In the genomic region with DNA sequence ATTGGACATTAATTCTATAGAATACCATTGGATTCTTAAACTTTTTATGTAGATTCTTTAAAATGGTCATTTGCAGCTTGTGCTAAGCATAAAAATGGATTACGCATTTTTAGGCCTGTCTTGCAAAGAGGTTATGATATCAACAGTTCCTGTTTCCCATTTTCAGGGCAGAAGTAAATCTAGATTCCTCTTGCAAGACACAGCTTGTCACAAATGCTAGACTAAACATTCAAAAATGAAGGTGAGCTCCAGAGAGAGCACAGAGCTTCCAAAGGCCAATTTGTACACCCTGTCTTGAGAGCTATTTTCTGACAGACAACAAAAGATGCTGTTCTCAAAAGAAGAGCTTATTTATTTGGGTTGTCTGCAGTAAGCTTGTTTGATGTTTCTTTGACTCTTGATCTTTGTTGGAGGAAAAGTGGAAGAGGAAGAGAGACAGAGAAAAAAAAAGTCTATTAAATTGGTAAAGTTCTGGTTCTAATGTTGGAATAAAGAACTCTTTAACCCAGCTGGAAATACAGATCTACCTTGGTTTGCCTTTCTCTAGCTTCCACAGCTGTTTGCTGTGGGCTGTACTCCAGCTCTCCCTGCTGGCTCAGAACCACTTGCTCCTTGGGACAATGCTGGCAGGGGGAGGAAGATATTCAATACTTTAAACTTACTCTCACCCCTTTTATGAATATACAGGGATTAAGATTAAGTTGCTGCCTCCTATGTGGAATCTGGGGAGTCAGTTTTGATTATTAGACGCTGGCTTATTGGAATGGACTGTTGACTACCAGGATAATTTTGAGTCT, we compare ENCODE assay signal across 16 cellular contexts.
DNase-seq lines count a peak whose midpoint lies in the region; ATAC-seq and TF ChIP-seq lines count a peak whose summit lies in the region.
"Had no signal": no experiment of that assay in that cellular context is flagged by ENCODE, and none has a peak within 500 bp of the region (broad histone marks: within the 10 kb centered on the region; RNA-seq: fewer than 3 reads in every experiment).

No MANE protein-coding gene starts in this region.

- TF ChIP-seq CTCF in astrocyte of the cerebellum (IDR thresholded peaks at IDR 0.05; ENCODE audit: low read depth, low read length, missing control alignments) (peak; percentile 11), fibroblast of villous mesenchyme (IDR thresholded peaks at IDR 0.05; ENCODE audit: insufficient read depth, low read depth, low read length) (peak; percentile 6), gastrocnemius medialis (IDR thresholded peaks at IDR 0.05 in 4 of 5, conservative IDR thresholded peaks at IDR 0.05 in 1 of 5) (no peak), CD14-positive monocyte (IDR thresholded peaks at IDR 0.05) (no peak)

- H3K27ac ChIP-seq in gastrocnemius medialis = no peak overlapping the region
- H3K27ac ChIP-seq: PC-9, vagina had no signal

- H3K27ac Mint-ChIP-seq in CD14-positive monocyte = no peak overlapping the region

- H3K36me3 Mint-ChIP-seq in CD14-positive monocyte = no peaks in the 10 kb centered on the region

- in situ Hi-C loops in astrocyte of the cerebellum (cut with HindIII; ENCODE audit: low sequenced_read_pairs) (no loop called here), gastrocnemius medialis (cut with MboI; ENCODE audit: low sequenced_read_pairs in 4 of 4) (no loop called here)

- TF ChIP-seq POLR2A in gastrocnemius medialis (IDR thresholded peaks at IDR 0.05) = no peak

- H3K4me3 ChIP-seq in astrocyte of the cerebellum (ENCODE audit: low read depth, low read length) (no peak overlapping the region), fibroblast of villous mesenchyme (ENCODE audit: low read depth, low read length) (no peak overlapping the region), gastrocnemius medialis (no peak overlapping the region)
- H3K4me3 ChIP-seq: lung, PC-9, vagina had no signal

- H3K27me3 Mint-ChIP-seq in CD14-positive monocyte (ENCODE audit: low read depth in 3 of 3) = no peaks in the 10 kb centered on the region

- H3K4me1 Mint-ChIP-seq in CD14-positive monocyte = no peaks in the 10 kb centered on the region

- peaks cover 0 to 3% (median 0%) of the 10 kb centered on the region in 7 donors for H3K9me3 Mint-ChIP-seq in CD14-positive monocyte

- no peaks in the 10 kb centered on the region for H3K9me3 ChIP-seq in gastrocnemius medialis
- H3K9me3 ChIP-seq: vagina had no signal

- intact Hi-C loops in gastrocnemius medialis (cut with DNase I; ENCODE audit: low total_unique reads) = loop anchor here (10.0 kb wide), 1 partner anchor 305 kb away; no protein-coding TSS in a partner anchor
- intact Hi-C loops in CD14-positive monocyte (cut with micrococcal nuclease) = no loop called here

- peaks cover 13% of the 10 kb centered on the region in 2 donors for H3K4me1 ChIP-seq in gastrocnemius medialis
- H3K4me1 ChIP-seq: vagina had no signal

- ATAC-seq in gastrocnemius medialis (peak; percentile 76 to 83), GM18511 (IDR thresholded peaks at IDR 0.05; ENCODE audit: unreplicated experiment) (no peak)
- ATAC-seq: activated CD4-positive, CD25-positive, alpha-beta regulatory T cell treated with anti-CD3 and anti-CD28 coated beads, Interleukin-2, amount 50 U/mL, for 24 hours had no signal

- H3K36me3 ChIP-seq in gastrocnemius medialis = no peaks in the 10 kb centered on the region
- H3K36me3 ChIP-seq: vagina had no signal

- no peak overlapping the region for H3K4me3 Mint-ChIP-seq in CD14-positive monocyte

- DNase-seq in NCI-H2171 treated with DMSO at 0.1 percent for 48 hours (lab: John Stamatoyannopoulos, UW) (peak; percentile 18), NCI-H2171 (lab: John Stamatoyannopoulos, UW) (no peak), astrocyte of the cerebellum (ENCODE audit: low read depth) (no peak), fibroblast of villous mesenchyme (ENCODE audit: low read depth) (peak; percentile 11), gastrocnemius medialis (peak; percentile 5 to 37), CD14-positive monocyte (ENCODE audit: low spot score) (no peak), NCI-H82 treated with DMSO at 0.1 percent for 48 hours (lab: John Stamatoyannopoulos, UW; ENCODE audit: unreplicated experiment) (no peak)
- DNase-seq: activated CD8-positive, alpha-beta memory T cell treated with anti-CD3 and anti-CD28 coated beads, Interleukin-2, amount 50 U/mL, for 4 hours; activated naive CD4-positive, alpha-beta T cell; PC-9; stimulated activated naive CD4-positive, alpha-beta T cell treated with Interleukin-2 at 50 U/mL for 16 hours; T-helper 1 cell had no signal

- no peaks in the 10 kb centered on the region for H3K27me3 ChIP-seq in gastrocnemius medialis
- H3K27me3 ChIP-seq: vagina had no signal

Comparison
In these comparisons a context has a peak if more than half of its experiments do, and no peak if none do; other contexts are left out.
1. DNase-seq: peak in NCI-H2171 treated with DMSO at 0.1 percent for 48 hours (single experiment), fibroblast of villous mesenchyme (single experiment) and gastrocnemius medialis (2 of 2); none in NCI-H2171 (single experiment), astrocyte of the cerebellum (single experiment), CD14-positive monocyte (single experiment) and NCI-H82 treated with DMSO at 0.1 percent for 48 hours (single experiment).
2. CTCF ChIP-seq: peak in astrocyte of the cerebellum (single experiment) and fibroblast of villous mesenchyme (single experiment); none in gastrocnemius medialis (0 of 5) and CD14-positive monocyte (single experiment).